15 cellular contexts compared by ENCODE assay signal in the genomic region with DNA sequence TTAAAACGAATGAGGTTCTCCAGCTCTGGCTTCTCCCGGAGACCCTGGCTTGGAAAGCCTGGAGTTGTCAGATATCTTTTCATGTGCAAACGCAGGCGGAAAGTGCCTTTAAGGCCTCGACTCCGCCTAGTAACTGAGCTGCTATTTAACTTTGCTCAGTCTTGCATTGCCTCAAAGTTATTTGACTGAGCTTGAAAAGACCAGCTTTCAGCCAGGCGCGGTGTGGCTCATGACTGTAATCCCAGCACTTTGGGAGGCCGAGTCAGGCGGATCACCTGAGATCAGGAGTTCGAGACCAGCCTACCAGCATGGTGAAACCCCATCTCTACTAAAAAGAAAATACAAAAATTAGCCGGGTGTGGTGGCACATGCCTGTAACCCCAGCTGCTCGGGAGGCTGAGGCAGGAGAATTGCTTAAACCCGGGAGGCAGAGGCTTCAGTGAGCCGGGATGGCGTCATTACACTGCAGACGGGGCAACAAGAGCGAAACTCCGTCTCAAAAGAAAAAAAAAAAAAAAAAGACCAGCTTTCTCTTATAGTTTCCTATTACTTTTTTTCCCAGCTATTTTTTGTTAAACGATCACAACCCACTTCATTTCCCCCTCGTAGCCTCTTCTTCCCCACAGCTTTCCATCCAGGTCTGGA. TPM values are rescaled to one million over a fixed set of nuclear protein-coding genes. Genes with fewer than 3 reads are reported as not detected.
DNase-seq lines count a peak whose midpoint lies in the region; ATAC-seq and TF ChIP-seq lines count a peak whose summit lies in the region.
"Had no signal": no experiment of that assay in that cellular context is flagged by ENCODE, and none has a peak within 500 bp of the region (broad histone marks: within the 10 kb centered on the region; RNA-seq: fewer than 3 reads in every experiment).

No MANE protein-coding gene starts in this region.

- peak overlapping the region; percentile 58 for H3K9ac ChIP-seq in mucosa of stomach (ENCODE audit: low read length)

- no peaks in the 10 kb centered on the region for H3K36me3 Mint-ChIP-seq in immature natural killer cell
- H3K36me3 Mint-ChIP-seq in stimulated activated memory B cell treated with anti-CD40 and anti-IgM and Interleukin-4, amounts not matched to agents 10 μg/mL and 1 μg/mL and 100 μg/mL, for 72 hours, result no peaks in the 10 kb centered on the region
- H3K36me3 Mint-ChIP-seq: activated CD4-positive, alpha-beta memory T cell treated with anti-CD3 and anti-CD28 coated beads for 36 hours had no signal

- TF ChIP-seq CTCF in heart left ventricle (IDR thresholded peaks at IDR 0.05) (no peak), upper lobe of right lung (IDR thresholded peaks at IDR 0.05) (no peak)

- H3K4me3 ChIP-seq in heart left ventricle (peak overlapping the region in 11 of 12 donors; percentile 2 to 53 (median 39)), mucosa of stomach (ENCODE audit: low read length) (no peak overlapping the region), upper lobe of right lung (peak overlapping the region; percentile 35)

- no peaks in the 10 kb centered on the region for H3K36me3 ChIP-seq in heart left ventricle
- H3K36me3 ChIP-seq in mucosa of stomach (ENCODE audit: control insufficient read depth, insufficient read depth, low read length), result no peaks in the 10 kb centered on the region
- no peaks in the 10 kb centered on the region for H3K36me3 ChIP-seq in upper lobe of right lung
- H3K36me3 ChIP-seq: neutrophil, tibial nerve had no signal

- H3K27ac ChIP-seq in heart left ventricle (peak overlapping the region; percentile 6 to 85 (median 76)), upper lobe of right lung (peak overlapping the region; percentile 67)
- H3K27ac ChIP-seq: neutrophil, tibial nerve had no signal

- H3K9me3 ChIP-seq in heart left ventricle, result no peaks in the 10 kb centered on the region
- H3K9me3 ChIP-seq in mucosa of stomach (ENCODE audit: control insufficient read depth, low read length), result no peaks in the 10 kb centered on the region
- no peaks in the 10 kb centered on the region for H3K9me3 ChIP-seq in upper lobe of right lung
- H3K9me3 ChIP-seq: neutrophil, tibial nerve had no signal

- intact Hi-C loops in heart left ventricle (cut with DNase I), result loop anchor here in 6 of 10 donors (5.0 to 10.0 kb wide), 5 partner anchors 34 to 92 kb away; no protein-coding TSS in a partner anchor
- intact Hi-C loops in Right ventricle myocardium inferior (cut with DNase I), result no loop called here
- intact Hi-C loops in upper lobe of right lung (cut with DNase I), result no loop called here

- H3K27me3 ChIP-seq in heart left ventricle, result no peaks in the 10 kb centered on the region
- H3K27me3 ChIP-seq in mucosa of stomach (ENCODE audit: control insufficient read depth, insufficient read depth, low read length), result no peaks in the 10 kb centered on the region
- no peaks in the 10 kb centered on the region for H3K27me3 ChIP-seq in upper lobe of right lung
- H3K27me3 ChIP-seq: tibial nerve had no signal

- 45 to 60% (median 58%) methylated on average over 21 of the region's 21 CpGs for whole genome bisulfite sequencing in heart left ventricle, 4 donors

- H3K4me1 Mint-ChIP-seq in immature natural killer cell, result peaks cover 2 to 4% of the 10 kb centered on the region in 2 donors
- peaks cover 40% of the 10 kb centered on the region for H3K4me1 Mint-ChIP-seq in stimulated activated memory B cell treated with anti-CD40 and anti-IgM and Interleukin-4, amounts not matched to agents 10 μg/mL and 1 μg/mL and 100 μg/mL, for 72 hours

- no peaks in the 10 kb centered on the region for H3K9me3 Mint-ChIP-seq in immature natural killer cell
- H3K9me3 Mint-ChIP-seq in stimulated activated memory B cell treated with anti-CD40 and anti-IgM and Interleukin-4, amounts not matched to agents 10 μg/mL and 1 μg/mL and 100 μg/mL, for 72 hours, result no peaks in the 10 kb centered on the region
- H3K9me3 Mint-ChIP-seq: activated CD4-positive, alpha-beta memory T cell treated with anti-CD3 and anti-CD28 coated beads for 36 hours; T-helper 2 cell treated with Interferon-gamma antibody and Interleukin-4, amounts not matched to agents 5 μg/mL and 100 μg/mL, for 36 hours had no signal

- H3K27ac Mint-ChIP-seq in immature natural killer cell, result no peak overlapping the region
- H3K27ac Mint-ChIP-seq in stimulated activated memory B cell treated with anti-CD40 and anti-IgM and Interleukin-4, amounts not matched to agents 10 μg/mL and 1 μg/mL and 100 μg/mL, for 72 hours, result no peak overlapping the region
- H3K27ac Mint-ChIP-seq: activated CD4-positive, alpha-beta memory T cell treated with anti-CD3 and anti-CD28 coated beads for 36 hours; T-helper 2 cell treated with Interferon-gamma antibody and Interleukin-4, amounts not matched to agents 5 μg/mL and 100 μg/mL, for 36 hours had no signal

- ATAC-seq in heart left ventricle (peak in 2 of 4 donors; percentile 27 to 35), Right ventricle myocardium inferior (no peak), upper lobe of right lung (peak; percentile 36)
- ATAC-seq in stimulated activated memory B cell treated with anti-CD40 and anti-IgM and Interleukin-4, amounts not matched to agents 10 μg/mL and 1 μg/mL and 100 μg/mL, for 72 hours, result no peak

- peaks cover 4 to 15% (median 11%) of the 10 kb centered on the region in 3 donors for H3K27me3 Mint-ChIP-seq in immature natural killer cell (ENCODE audit: low read depth in 3 of 3)
- H3K27me3 Mint-ChIP-seq in stimulated activated memory B cell treated with anti-CD40 and anti-IgM and Interleukin-4, amounts not matched to agents 10 μg/mL and 1 μg/mL and 100 μg/mL, for 72 hours, result no peaks in the 10 kb centered on the region
- H3K27me3 Mint-ChIP-seq: activated CD4-positive, alpha-beta memory T cell treated with anti-CD3 and anti-CD28 coated beads for 36 hours had no signal

- DNase-seq in heart left ventricle, result peak in 1 of 5 donors; percentile 37
- no peak for DNase-seq in Right ventricle myocardium inferior (ENCODE audit: missing footprints)
- peak; percentile 32 for DNase-seq in foreskin melanocyte
- no peak for DNase-seq in upper lobe of right lung
- no peak for DNase-seq in immature natural killer cell
- no peak for DNase-seq in mesenteric fat pad (ENCODE audit: low spot score)
- DNase-seq: activated CD4-positive, alpha-beta memory T cell treated with anti-CD3 and anti-CD28 coated beads for 36 hours; activated effector memory CD4-positive, alpha-beta T cell treated with Interleukin-2 at 50 U/mL for 16 hours; NCI-H1436 treated with DMSO at 0.1 percent for 48 hours; NCI-H69 had no signal

- H3K4me1 ChIP-seq in heart left ventricle (peaks cover 0 to 39% (median 9%) of the 10 kb centered on the region in 12 donors), mucosa of stomach (ENCODE audit: control insufficient read depth, insufficient read depth, low read length) (peaks cover 41% of the 10 kb centered on the region), upper lobe of right lung (peaks cover 15% of the 10 kb centered on the region)
- H3K4me1 ChIP-seq: tibial nerve had no signal

- no peak overlapping the region for H3K4me3 Mint-ChIP-seq in immature natural killer cell
- H3K4me3 Mint-ChIP-seq in stimulated activated memory B cell treated with anti-CD40 and anti-IgM and Interleukin-4, amounts not matched to agents 10 μg/mL and 1 μg/mL and 100 μg/mL, for 72 hours, result no peak overlapping the region
- H3K4me3 Mint-ChIP-seq: activated CD4-positive, alpha-beta memory T cell treated with anti-CD3 and anti-CD28 coated beads for 36 hours; T-helper 2 cell treated with Interferon-gamma antibody and Interleukin-4, amounts not matched to agents 5 μg/mL and 100 μg/mL, for 36 hours had no signal

- TF ChIP-seq POLR2A in heart left ventricle (IDR thresholded peaks at IDR 0.05), result no peak

RNA-seq across cellular contexts. Expression of a gene that starts 1.9 kb away (rescaled TPM):
- total RNA-seq in heart left ventricle, result 10 to 100 TPM; 29.2 to 68.8 (median 43.1) TPM
- 10 to 100 TPM; 15.1 to 16.3 TPM for polyA plus RNA-seq in heart left ventricle
- total RNA-seq in Right ventricle myocardium inferior, result 51.9 TPM
- total RNA-seq in upper lobe of right lung, result 27.4 TPM
- polyA plus RNA-seq in immature natural killer cell, result under 1 TPM in 2 of 3 donors, not detected in 1; 0.47 to 0.64 TPM
- 3.0 TPM for total RNA-seq in mesenteric fat pad

Comparison
In these comparisons a context has a peak if more than half of its experiments do, and no peak if none do; other contexts are left out.
1. intact Hi-C loops: an anchor here in heart left ventricle (5.0 to 10.0 kb wide); none called in Right ventricle myocardium inferior and upper lobe of right lung.